14 cellular contexts compared by ENCODE assay signal in the genomic region with DNA sequence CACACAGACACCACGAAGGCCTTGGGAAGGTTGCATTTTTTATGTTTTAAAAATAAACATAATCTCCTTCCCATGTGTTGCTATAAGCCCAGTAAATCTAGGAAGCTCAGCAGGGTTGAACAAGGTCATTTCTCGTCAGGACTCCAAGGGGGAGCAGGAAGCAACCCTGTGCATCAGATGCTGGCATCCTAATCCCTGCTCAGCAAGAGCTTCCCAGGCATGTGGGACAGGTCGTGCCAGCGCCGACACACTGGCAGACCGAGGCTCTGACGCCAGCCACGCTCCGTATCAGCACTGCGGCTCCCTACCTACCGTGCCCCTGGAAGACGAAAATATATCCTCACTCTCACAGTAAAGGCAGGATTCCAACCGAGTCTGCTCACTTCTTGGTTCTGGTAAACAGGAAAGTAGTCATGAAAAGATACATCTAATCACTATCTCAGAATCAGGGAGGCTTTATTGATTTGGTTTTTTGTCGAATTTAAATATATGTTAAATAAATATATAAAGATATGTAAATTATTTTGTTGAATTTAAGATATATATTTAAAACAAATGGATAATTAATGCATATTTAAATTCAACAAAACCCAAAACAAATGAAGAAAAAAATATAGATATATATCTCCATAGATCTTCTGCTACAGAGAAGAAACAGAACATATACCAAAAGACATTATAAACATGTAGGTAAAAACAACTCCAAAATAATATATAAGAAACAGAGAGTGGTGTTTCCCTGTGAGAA.
DNase-seq lines count a peak whose midpoint lies in the region; TF ChIP-seq lines count a peak whose summit lies in the region.
"Had no signal": no experiment of that assay in that cellular context is flagged by ENCODE, and none has a peak within 500 bp of the region (broad histone marks: within the 10 kb centered on the region; RNA-seq: fewer than 3 reads in every experiment).

No MANE protein-coding gene starts in this region.

- intact Hi-C loops in cardiac septum (cut with DNase I): loop anchor here (5.0 to 10.0 kb wide), 8 partner anchors 462 to 1482 kb away; partner anchors contain the start of gene TCF4
- intact Hi-C loops in posterior cingulate gyrus (cut with DNase I): loop anchor here (5.0 to 10.0 kb wide), 6 partner anchors 792 to 1482 kb away; no protein-coding TSS in a partner anchor

- H3K9me3 ChIP-seq in WERI-Rb-1 (ENCODE audit: severe bottlenecking): no peaks in the 10 kb centered on the region

- in situ Hi-C loops in G401 (cut with HindIII; ENCODE audit: low sequenced_read_pairs): no loop called here

- no peak for TF ChIP-seq CTCF in WERI-Rb-1 (IDR thresholded peaks at IDR 0.05; ENCODE audit: low read depth, low read length)

- H3K27ac ChIP-seq in WERI-Rb-1: peak overlapping the region; percentile 52
- H3K27ac ChIP-seq: GM23248 had no signal

- no peaks in the 10 kb centered on the region for H3K27me3 ChIP-seq in WERI-Rb-1 (ENCODE audit: insufficient read depth, low read depth, severe bottlenecking)

- peak overlapping the region; percentile 40 for H3K4me3 ChIP-seq in WERI-Rb-1 (ENCODE audit: low read depth, low read length)
- H3K4me3 ChIP-seq: GM23248 had no signal

- no peaks in the 10 kb centered on the region for H3K36me3 ChIP-seq in WERI-Rb-1

- peak; percentile 89 for DNase-seq in G401 (ENCODE audit: low spot score)
- peak; percentile 88 for DNase-seq in WERI-Rb-1
- DNase-seq in cardiac septum (ENCODE audit: low spot score): peak; percentile 78
- DNase-seq in posterior cingulate gyrus: peak in 7 of 10 donors; percentile 24 to 90 (median 60)
- DNase-seq in RKO (ENCODE audit: low spot score): no peak
- no peak for DNase-seq in putamen (ENCODE audit: low spot score)
- no peak for DNase-seq in COR-L47 (lab: John Stamatoyannopoulos, UW)
- DNase-seq in activated T-cell treated with anti-CD3 and anti-CD28 coated beads, Interleukin-2, amount 50 U/mL, for 48 hours: no peak
- DNase-seq: activated CD4-positive, alpha-beta T cell treated with anti-CD3 and anti-CD28 coated beads for 36 hours; activated naive CD8-positive, alpha-beta T cell treated with anti-CD3 and anti-CD28 coated beads for 36 hours; activated T-cell treated with anti-CD3 and anti-CD28 coated beads for 4 hours; GDM1; stimulated activated naive CD8-positive, alpha-beta T cell treated with anti-CD3 and anti-CD28 coated beads, Interleukin-15, Interleukin-2, amounts not matched to agents 100 U/mL and 50 U/mL, for 24 hours had no signal

Comparison
In these comparisons a context has a peak if more than half of its experiments do, and no peak if none do; other contexts are left out.
1. DNase-seq: peak in G401 (single experiment), WERI-Rb-1 (single experiment), cardiac septum (single experiment) and posterior cingulate gyrus (7 of 10); none in RKO (single experiment), putamen (single experiment), COR-L47 (single experiment) and activated T-cell treated with anti-CD3 and anti-CD28 coated beads, Interleukin-2, amount 50 U/mL, for 48 hours (0 of 2).